1 cellular context compared by ENCODE assay signal in genomic region chr7:130741336-130741995, GRCh38.
TF ChIP-seq lines count a peak whose summit lies in the region.

No MANE protein-coding gene starts in this region.

TF ChIP-seq in H1, 55 proteins besides CTCF, POLR2A, EP300 and RAD21:
- no peak for TF ChIP-seq KDM1A (IDR thresholded peaks at IDR 0.05; ENCODE audit: borderline replicate concordance, low read length)
- TF ChIP-seq SIRT6 (IDR thresholded peaks at IDR 0.05; ENCODE audit: low read length) = no peak
- TF ChIP-seq, protein P1, sequence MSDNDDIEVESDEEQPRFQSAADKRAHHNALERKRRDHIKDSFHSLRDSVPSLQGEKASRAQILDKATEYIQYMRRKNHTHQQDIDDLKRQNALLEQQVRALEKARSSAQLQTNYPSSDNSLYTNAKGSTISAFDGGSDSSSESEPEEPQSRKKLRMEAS (IDR thresholded peaks at IDR 0.05) = no peak
- TF ChIP-seq SAP30 (IDR thresholded peaks at IDR 0.05; ENCODE audit: insufficient read depth, insufficient replicate concordance, low read length) = no peak
